1 cellular context compared by ENCODE assay signal in the genomic region with DNA sequence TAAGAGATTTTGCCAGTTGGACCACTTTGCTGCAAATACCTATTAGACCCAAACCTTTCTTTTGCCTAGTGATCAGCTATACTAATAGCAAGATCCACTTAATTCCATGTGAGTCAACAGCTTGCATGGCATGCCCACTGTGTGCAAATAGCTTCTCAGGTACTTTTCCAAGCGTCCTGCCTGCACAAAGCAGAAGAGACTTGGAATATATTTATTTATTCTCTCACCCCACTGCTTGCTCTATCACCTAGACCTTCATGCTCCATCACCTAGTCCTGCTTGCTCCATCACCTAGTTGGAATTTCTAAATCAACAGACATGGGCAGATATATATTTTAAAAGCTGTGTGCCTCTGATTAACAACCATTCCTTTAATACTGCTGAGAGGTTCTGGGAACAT.
TF ChIP-seq lines count a peak whose summit lies in the region.

No MANE protein-coding gene starts in this region.

TF ChIP-seq in K562, 482 proteins besides CTCF, POLR2A, EP300 and RAD21 (continued from another document):
- TF ChIP-seq TFAP4 (CRISPR knock-in tag; IDR thresholded peaks at IDR 0.05; ENCODE audit: borderline replicate concordance) (no peak), TARDBP (IDR thresholded peaks at IDR 0.05) (no peak), ZNF253 (CRISPR knock-in tag; conservative IDR thresholded peaks at IDR 0.05) (no peak), CLOCK (CRISPR knock-in tag; IDR thresholded peaks at IDR 0.05; ENCODE audit: borderline replicate concordance) (no peak), PRMT5 (CRISPR knock-in tag; IDR thresholded peaks at IDR 0.05) (no peak), TRIM28 (IDR thresholded peaks at IDR 0.05) (no peak)
- TF ChIP-seq, protein P1, sequence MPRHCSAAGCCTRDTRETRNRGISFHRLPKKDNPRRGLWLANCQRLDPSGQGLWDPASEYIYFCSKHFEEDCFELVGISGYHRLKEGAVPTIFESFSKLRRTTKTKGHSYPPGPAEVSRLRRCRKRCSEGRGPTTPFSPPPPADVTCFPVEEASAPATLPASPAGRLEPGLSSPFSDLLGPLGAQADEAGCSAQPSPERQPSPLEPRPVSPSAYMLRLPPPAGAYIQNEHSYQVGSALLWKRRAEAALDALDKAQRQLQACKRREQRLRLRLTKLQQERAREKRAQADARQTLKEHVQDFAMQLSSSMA (CRISPR knock-in tag; IDR thresholded peaks at IDR 0.05): no peak
TF ChIP-seq in K562: peak in this region for 0.
